12 cellular contexts compared by ENCODE assay signal in the genomic region with DNA sequence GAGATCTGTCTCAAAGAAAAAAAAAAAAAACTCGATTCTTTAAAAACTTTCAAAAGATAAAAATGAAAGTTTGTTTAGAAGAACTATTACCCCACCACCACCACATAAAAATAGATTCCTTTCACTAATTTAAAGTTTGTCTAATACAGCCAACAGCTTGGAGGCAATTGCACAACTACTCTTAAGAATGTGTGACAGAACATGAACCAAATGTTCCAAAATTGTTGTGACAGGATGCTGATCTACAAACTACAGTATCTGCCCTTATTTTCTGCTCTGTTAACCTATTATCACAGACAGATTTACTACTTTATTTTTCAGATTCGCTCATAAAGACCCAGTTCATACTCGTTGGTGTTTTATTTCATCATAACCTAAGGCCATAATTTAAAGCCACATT. TPM values are rescaled to one million over a fixed set of nuclear protein-coding genes. Genes with fewer than 3 reads are reported as not detected.
DNase-seq lines count a peak whose midpoint lies in the region; ATAC-seq and TF ChIP-seq lines count a peak whose summit lies in the region.
"Had no signal": no experiment of that assay in that cellular context is flagged by ENCODE, and none has a peak within 500 bp of the region (broad histone marks: within the 10 kb centered on the region; RNA-seq: fewer than 3 reads in every experiment).

No MANE protein-coding gene starts in this region.

- no peaks in the 10 kb centered on the region for H3K36me3 ChIP-seq in DND-41 (ENCODE audit: insufficient read depth, low read length)
- H3K36me3 ChIP-seq: neural progenitor cell, Peyer's patch had no signal

- H3K9me3 ChIP-seq in DND-41 (ENCODE audit: insufficient read depth, low read length, severe bottlenecking) = no peaks in the 10 kb centered on the region
- H3K9me3 ChIP-seq: Peyer's patch had no signal

- no peak overlapping the region for H2AFZ ChIP-seq in DND-41 (ENCODE audit: low read depth, low read length)

- H3K4me3 ChIP-seq in DND-41 (ENCODE audit: low read depth in 1 of 2, low read length in 2 of 2) (no peak overlapping the region), fibroblast of pulmonary artery (replicated peaks; ENCODE audit: low read depth, low read length) (peak overlapping the region; percentile 15)
- H3K4me3 ChIP-seq: neural progenitor cell, Peyer's patch had no signal

- H3K4me2 ChIP-seq in DND-41 (ENCODE audit: insufficient read depth, low read length) = 0 out of 2 replicates have a peak overlapping the region, but pooled peaks have one; percentile 6
- H3K4me2 ChIP-seq: neural progenitor cell had no signal

- ATAC-seq in DND-41 (ENCODE audit: insufficient read depth, low read depth) = peak; percentile 13; the same call in 1 of the 3 replicates
- no peak for ATAC-seq in GM21825 (IDR thresholded peaks at IDR 0.05; ENCODE audit: unreplicated experiment)
- ATAC-seq in HG02610 (IDR thresholded peaks at IDR 0.05; ENCODE audit: unreplicated experiment) = no peak
- no peak for ATAC-seq in HG03571 (IDR thresholded peaks at IDR 0.05; ENCODE audit: unreplicated experiment)

- peak overlapping the region; percentile 23 for H3K4me3 Mint-ChIP-seq in osteocyte (ENCODE audit: unreplicated experiment)
- H3K4me3 Mint-ChIP-seq: neural progenitor cell had no signal

- no peaks in the 10 kb centered on the region for H3K36me3 Mint-ChIP-seq in osteocyte (ENCODE audit: unreplicated experiment)
- H3K36me3 Mint-ChIP-seq: neural progenitor cell had no signal

- no peaks in the 10 kb centered on the region for H3K27me3 Mint-ChIP-seq in osteocyte (ENCODE audit: unreplicated experiment)

- peaks cover 19% of the 10 kb centered on the region for H3K27me3 ChIP-seq in DND-41 (ENCODE audit: insufficient read depth, low read length, poor library complexity)
- H3K27me3 ChIP-seq: Peyer's patch had no signal

- peaks cover 15% of the 10 kb centered on the region for H3K4me1 ChIP-seq in DND-41 (ENCODE audit: insufficient read depth, low read length)

- TF ChIP-seq CTCF in DND-41 (IDR thresholded peaks at IDR 0.05; ENCODE audit: borderline replicate concordance, extremely low read depth, low read length, poor library complexity, severe bottlenecking) (no peak), fibroblast of pulmonary artery (IDR thresholded peaks at IDR 0.05; ENCODE audit: low read length, missing control alignments) (no peak), osteocyte (IDR thresholded peaks at IDR 0.05) (no peak)

- H3K4me1 Mint-ChIP-seq in osteocyte (ENCODE audit: unreplicated experiment) = peaks cover 30% of the 10 kb centered on the region

- no peak overlapping the region for H3K27ac ChIP-seq in DND-41 (ENCODE audit: low read length)
- H3K27ac ChIP-seq: neural progenitor cell had no signal

- no peak overlapping the region for H3K9ac ChIP-seq in DND-41 (ENCODE audit: low read depth, low read length)
- H3K9ac ChIP-seq: neural progenitor cell had no signal

- H3K79me2 ChIP-seq in DND-41 (ENCODE audit: insufficient read depth, low read length) = no peaks in the 10 kb centered on the region

- H4K20me1 ChIP-seq in DND-41 (ENCODE audit: insufficient read depth, low read length) = no peaks in the 10 kb centered on the region; the same call in 1 of the 2 replicates

- H3K27ac Mint-ChIP-seq in osteocyte (ENCODE audit: unreplicated experiment) = peak overlapping the region; percentile 54
- H3K27ac Mint-ChIP-seq: neural progenitor cell had no signal

- H3K9me3 Mint-ChIP-seq in osteocyte (ENCODE audit: unreplicated experiment) = no peaks in the 10 kb centered on the region

- DNase-seq in DND-41 (no peak), RPMI7951 (ENCODE audit: low read depth) (peak; percentile 46), fibroblast of pulmonary artery (ENCODE audit: low read depth) (peak; percentile 85), osteocyte (ENCODE audit: extremely low spot score, unreplicated experiment) (no peak)
- no peak for DNase-seq in activated CD4-positive, alpha-beta T cell treated with anti-CD3 and anti-CD28 coated beads for 4 hours
- DNase-seq: COR-L47, Peyer's patch had no signal

RNA-seq across cellular contexts. Expression of a gene that starts 5.5 kb away (rescaled TPM):
- 4.5 and 7.3 TPM in 2 replicates for total RNA-seq in RPMI7951 (2014; rRNA removed; shearing (Covaris generic))
- total RNA-seq in osteocyte = 14.1 and 17.2 TPM in 2 replicates

RNA-seq across cellular contexts. Expression of a gene that starts 57.7 kb away (rescaled TPM):
- total RNA-seq in RPMI7951 (2014; rRNA removed; shearing (Covaris generic)) = not detected in 2 replicates
- not detected in 2 replicates for total RNA-seq in osteocyte
- total RNA-seq: kidney epithelial cell, Peyer's patch had no signal

Comparison
In these comparisons a context has a peak if more than half of its experiments do, and no peak if none do; other contexts are left out.
1. DNase-seq: peak in RPMI7951 (single experiment) and fibroblast of pulmonary artery (single experiment); none in DND-41 (single experiment), osteocyte (single experiment) and activated CD4-positive, alpha-beta T cell treated with anti-CD3 and anti-CD28 coated beads for 4 hours (0 of 2).